7 cellular contexts compared by ENCODE assay signal in the genomic region with DNA sequence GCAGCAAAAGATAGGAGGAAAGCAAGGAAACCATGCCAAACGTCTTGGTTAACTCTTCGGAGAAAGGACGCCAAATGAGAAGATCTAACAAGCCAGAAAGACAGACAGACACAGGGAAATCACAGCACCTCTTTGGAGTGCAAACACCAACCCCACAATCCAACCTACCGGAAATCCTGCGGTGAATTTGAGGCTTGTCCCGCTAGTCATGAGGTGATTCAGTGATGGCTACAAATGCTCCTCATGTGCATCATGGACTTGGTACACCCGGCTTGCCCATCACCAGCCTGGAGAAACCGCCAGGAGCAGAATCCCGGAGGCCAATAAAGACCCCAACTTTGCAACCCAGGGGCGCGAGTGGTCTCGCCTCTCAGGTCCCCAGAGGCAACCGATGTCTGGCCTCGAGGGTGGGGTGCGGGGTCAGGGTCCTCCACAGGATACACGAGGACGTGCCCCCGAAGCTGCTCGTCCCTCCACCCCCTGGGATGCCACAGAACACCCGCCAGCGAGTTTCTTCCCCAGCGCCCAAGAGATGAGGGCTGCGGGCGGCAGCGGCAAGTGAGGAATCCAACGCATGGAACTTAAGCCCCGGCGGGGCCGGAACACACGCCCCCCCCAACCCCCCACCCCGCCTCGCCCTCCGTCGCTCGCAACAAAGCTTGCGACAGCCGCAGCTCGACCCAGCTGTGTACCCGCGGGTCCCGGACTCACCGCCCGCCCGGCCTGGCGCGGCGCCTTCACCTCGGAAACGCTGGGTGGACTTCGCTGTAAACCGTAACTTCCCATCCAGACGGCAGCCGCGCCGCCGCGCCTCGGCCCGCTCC. TPM values are rescaled to one million over a fixed set of nuclear protein-coding genes. Genes with fewer than 3 reads are reported as not detected.
DNase-seq lines count a peak whose midpoint lies in the region; ATAC-seq, FAIRE-seq and TF ChIP-seq lines count a peak whose summit lies in the region.
"Not testable (repeated sequence)": the region's sequence is repeated elsewhere in the genome, so short reads cannot be mapped to it uniquely, and the experiment has no call there.

No MANE protein-coding gene starts in this region.

- WGBS in sigmoid colon, 2 donors, result 1% methylated on average over 43 to 46 of the region's 59 CpGs

- not testable (repeated sequence) for H3K9me3 ChIP-seq in keratinocyte (ENCODE audit: control insufficient read depth, low read depth, low read length); sigmoid colon

- not testable (repeated sequence) for TF ChIP-seq CTCF in chondrocyte (IDR thresholded peaks at IDR 0.05); keratinocyte (optimal IDR thresholded peaks at IDR 0.05 in 1 of 3, IDR thresholded peaks at IDR 0.05 in 1 of 3, conservative IDR thresholded peaks at IDR 0.05 in 1 of 3; ENCODE audit: extremely low read depth in 1 of 3, insufficient read depth in 2 of 3, low read length in 3 of 3); sigmoid colon (IDR thresholded peaks at IDR 0.05)

- H3K4me2 ChIP-seq in keratinocyte (ENCODE audit: control insufficient read depth, extremely low read depth, insufficient read depth, low read depth, low read length), result peak overlapping the region; percentile 69

- CTCF ChIA-PET in activated CD4-positive, alpha-beta T cell treated with anti-CD3 and anti-CD28 coated beads, Interleukin-2, amount 10 ng/mL, durations not matched to agents 7 days and 5 days (lab: Charles Lee), result not testable (repeated sequence)

- H3K4me1 ChIP-seq in keratinocyte (ENCODE audit: control insufficient read depth, extremely low read depth, insufficient read depth, low read length), result not testable (repeated sequence)
- H3K4me1 ChIP-seq in sigmoid colon, result peaks cover 0 to 10% (median 7%) of the 10 kb centered on the region in 4 donors

- H4K20me1 ChIP-seq in keratinocyte (ENCODE audit: control insufficient read depth, extremely low read depth, insufficient read depth, low read length), result not testable (repeated sequence)

- H3K27me3 ChIP-seq in keratinocyte (ENCODE audit: control insufficient read depth, extremely low read depth, insufficient read depth, low read length) (peaks cover 21% of the 10 kb centered on the region), sigmoid colon (peaks cover 0 to 35% (median 12%) of the 10 kb centered on the region in 3 donors)

- H3K27ac ChIP-seq in keratinocyte (ENCODE audit: control insufficient read depth, insufficient read depth, low read length) (peak overlapping the region; percentile 14), sigmoid colon (peak overlapping the region; percentile 67 to 78 (median 70))

- not testable (repeated sequence) for FAIRE-seq in keratinocyte (lab: Jason Lieb, UNC)

- not testable (repeated sequence) for H3K9me1 ChIP-seq in keratinocyte (ENCODE audit: control insufficient read depth, extremely low read depth, insufficient read depth, low read length)

- TF ChIP-seq EP300 in sigmoid colon (IDR thresholded peaks at IDR 0.05), result not testable (repeated sequence)

- not testable (repeated sequence) for TF ChIP-seq POLR2A in sigmoid colon (IDR thresholded peaks at IDR 0.05)

- POLR2A ChIA-PET in activated CD4-positive, alpha-beta T cell treated with anti-CD3 and anti-CD28 coated beads, Interleukin-2, amount 10 ng/mL, durations not matched to agents 7 days and 5 days (lab: Charles Lee), result not testable (repeated sequence)

- DNase-seq in NAMALWA (ENCODE audit: low spot score), result peak; percentile 36
- DNase-seq in activated CD4-positive, alpha-beta T cell treated with anti-CD3 and anti-CD28 coated beads, Interleukin-2, amount 10 ng/mL, durations not matched to agents 7 days and 5 days, result peak; percentile 55
- not testable (repeated sequence) for DNase-seq in chondrocyte (ENCODE audit: low spot score); keratinocyte (ENCODE audit: low read depth, low spot score); sigmoid colon

- H3K36me3 ChIP-seq in keratinocyte (ENCODE audit: control insufficient read depth in 2 of 2, extremely low read depth in 1 of 2, insufficient read depth in 2 of 2, low read length in 2 of 2); sigmoid colon: not testable (repeated sequence)

- peaks cover 14% of the 10 kb centered on the region for H3K9me3 Mint-ChIP-seq in activated CD4-positive, alpha-beta T cell treated with anti-CD3 and anti-CD28 coated beads, Interleukin-2, amount 10 ng/mL, durations not matched to agents 7 days and 5 days
- not testable (repeated sequence) for H3K9me3 Mint-ChIP-seq in chondrocyte (ENCODE audit: low read depth)

- H3K27ac Mint-ChIP-seq in activated CD4-positive, alpha-beta T cell treated with anti-CD3 and anti-CD28 coated beads, Interleukin-2, amount 10 ng/mL, durations not matched to agents 7 days and 5 days, result peak overlapping the region; percentile 13
- peak overlapping the region; percentile 80 for H3K27ac Mint-ChIP-seq in chondrocyte (ENCODE audit: unreplicated experiment)

- H3K9ac ChIP-seq in keratinocyte (ENCODE audit: control insufficient read depth, extremely low read depth, insufficient read depth, low read length), result peak overlapping the region; percentile 52

- H3K4me1 Mint-ChIP-seq in activated CD4-positive, alpha-beta T cell treated with anti-CD3 and anti-CD28 coated beads, Interleukin-2, amount 10 ng/mL, durations not matched to agents 7 days and 5 days; chondrocyte (ENCODE audit: low read depth): not testable (repeated sequence)

- peak overlapping the region; percentile 96 for H3K4me3 Mint-ChIP-seq in activated CD4-positive, alpha-beta T cell treated with anti-CD3 and anti-CD28 coated beads, Interleukin-2, amount 10 ng/mL, durations not matched to agents 7 days and 5 days
- peak overlapping the region; percentile 96 for H3K4me3 Mint-ChIP-seq in chondrocyte (ENCODE audit: unreplicated experiment)

- peak overlapping the region; percentile 60 to 72 (median 65) for H3K4me3 ChIP-seq in keratinocyte (ENCODE audit: control insufficient read depth in 2 of 3, extremely low read depth in 1 of 3, insufficient read depth in 2 of 3, low read depth in 1 of 3, low read length in 3 of 3)
- peak overlapping the region; percentile 52 to 64 (median 64) for H3K4me3 ChIP-seq in sigmoid colon

- H3K27me3 Mint-ChIP-seq in activated CD4-positive, alpha-beta T cell treated with anti-CD3 and anti-CD28 coated beads, Interleukin-2, amount 10 ng/mL, durations not matched to agents 7 days and 5 days, result peaks cover 35% of the 10 kb centered on the region
- peaks cover 22% of the 10 kb centered on the region for H3K27me3 Mint-ChIP-seq in chondrocyte (ENCODE audit: low read depth)

- intact Hi-C loops in sigmoid colon (cut with DNase I), result not testable (repeated sequence)

- not testable (repeated sequence) for H3K36me3 Mint-ChIP-seq in activated CD4-positive, alpha-beta T cell treated with anti-CD3 and anti-CD28 coated beads, Interleukin-2, amount 10 ng/mL, durations not matched to agents 7 days and 5 days (ENCODE audit: low read depth); chondrocyte (ENCODE audit: low read depth)

- H2AFZ ChIP-seq in keratinocyte (ENCODE audit: control insufficient read depth, low read length), result not testable (repeated sequence)

- ATAC-seq in GM18867 (IDR thresholded peaks at IDR 0.05; ENCODE audit: unreplicated experiment) (peak; percentile 78), HG02840 (IDR thresholded peaks at IDR 0.05; ENCODE audit: low FRiP score, unreplicated experiment) (peak; percentile 62)

- not testable (repeated sequence) for H3K79me2 ChIP-seq in keratinocyte (ENCODE audit: control insufficient read depth, insufficient read depth, low read length)

- dilution Hi-C loops in keratinocyte (cut with MboI; ENCODE audit: extremely low pct_ligation_motif_present, low sequenced_read_pairs), result not testable (repeated sequence)

RNA-seq across cellular contexts. Expression of gene NBPF20, which starts 0.6 kb away (rescaled TPM):
- total RNA-seq in activated CD4-positive, alpha-beta T cell treated with anti-CD3 and anti-CD28 coated beads, Interleukin-2, amount 10 ng/mL, durations not matched to agents 7 days and 5 days, result under 1 TPM; 0.60 to 0.62 TPM
- total RNA-seq in chondrocyte, result 2.7 to 5.7 TPM (median 3.4 TPM) in 3 replicates
- polyA plus RNA-seq in keratinocyte, result 3.5 to 4.2 TPM (median 3.8 TPM) in 3 replicates
- 0.87 TPM for polyA plus RNA-seq in keratinocyte (2011; ENCODE audit: low read depth)
- 2.0 and 3.7 TPM in 2 replicates for polyA plus RNA-seq in keratinocyte (2011; cell fraction: cytosol; rRNA removed)
- 16.4 and 17.1 TPM in 2 replicates for polyA plus RNA-seq in keratinocyte (2011; cell fraction: nucleus; rRNA removed)
- 1.7 and 2.3 TPM in 2 replicates for polyA plus RNA-seq in keratinocyte (2012; ENCODE audit: low replicate concordance)
- polyA minus RNA-seq in keratinocyte, result 4.9 to 10.1 TPM (median 5.9 TPM) in 3 replicates
- 1.5 TPM for polyA minus RNA-seq in keratinocyte (2011; cell fraction: cytosol; rRNA and poly(A)+ RNA removed)
- 8.0 and 15.7 TPM in 2 replicates for polyA minus RNA-seq in keratinocyte (2011; cell fraction: nucleus; rRNA and poly(A)+ RNA removed)
- 1 to 10 TPM in 2 of 4 donors, under 1 TPM in 2; 0.36 to 2.2 (median 1.2) TPM for total RNA-seq in sigmoid colon
- 1 to 10 TPM in 1 of 3 donors, under 1 TPM in 2; under 0.01 to 1.4 (median 0.46) TPM for polyA plus RNA-seq in sigmoid colon
